ENCODE assay signal across 1 cellular context in the genomic region with DNA sequence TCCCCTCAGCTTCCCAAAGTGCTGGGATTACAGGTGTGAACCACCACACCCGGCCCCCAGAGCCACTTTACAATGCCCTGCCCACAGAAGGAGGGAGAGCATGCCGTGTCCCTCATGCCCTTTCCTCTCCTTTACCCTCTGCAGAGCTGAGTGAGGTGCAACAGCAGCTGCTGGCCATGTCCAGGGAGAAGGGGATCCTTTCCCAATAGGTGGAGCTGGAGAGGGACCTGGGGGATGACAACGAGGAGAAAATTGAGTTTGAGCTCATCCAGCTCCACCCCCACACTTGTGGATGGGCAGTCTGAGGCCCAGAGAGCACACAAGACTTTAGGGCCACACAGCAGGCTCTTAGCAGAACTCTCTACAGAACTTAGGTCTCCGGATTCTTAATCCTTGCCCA.
A peak's percentile ranks its signal among the peaks of the same experiment; 100 is the strongest.
TF ChIP-seq lines count a peak whose summit lies in the region.

No MANE protein-coding gene starts in this region.

TF ChIP-seq in HepG2, 621 proteins besides CTCF, POLR2A, EP300 and RAD21:
- TF ChIP-seq ZBTB1 (CRISPR knock-in tag; IDR thresholded peaks at IDR 0.05; ENCODE audit: borderline replicate concordance), result no peak
- TF ChIP-seq ZNF768 (CRISPR knock-in tag; IDR thresholded peaks at IDR 0.05), result peak; percentile 59; the same call in 1 of the 2 replicates
- TF ChIP-seq, protein P1, sequence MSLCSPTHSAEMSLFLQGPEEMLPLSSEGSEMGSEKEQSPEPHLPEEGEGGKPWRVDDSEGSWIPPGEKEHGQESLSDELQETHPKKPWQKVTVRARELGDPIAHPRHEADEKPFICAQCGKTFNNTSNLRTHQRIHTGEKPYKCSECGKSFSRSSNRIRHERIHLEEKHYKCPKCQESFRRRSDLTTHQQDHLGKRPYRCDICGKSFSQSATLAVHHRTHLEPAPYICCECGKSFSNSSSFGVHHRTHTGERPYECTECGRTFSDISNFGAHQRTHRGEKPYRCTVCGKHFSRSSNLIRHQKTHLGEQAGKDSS (CRISPR knock-in tag; IDR thresholded peaks at IDR 0.05; ENCODE audit: borderline replicate concordance, low read depth), result 0 out of 2 replicates have a peak, but pooled peaks have one; percentile 50
- TF ChIP-seq HMGXB4 (CRISPR knock-in tag; IDR thresholded peaks at IDR 0.05; ENCODE audit: borderline replicate concordance in 1 of 2, low read depth in 1 of 2), result no peak
- TF ChIP-seq ZNF460 (CRISPR knock-in tag; IDR thresholded peaks at IDR 0.05; ENCODE audit: borderline replicate concordance), result peak; percentile 40; the same call in 1 of the 2 replicates
- peak; percentile 11; the same call in 1 of the 2 replicates for TF ChIP-seq STAG1 (CRISPR knock-in tag; IDR thresholded peaks at IDR 0.05)
- TF ChIP-seq, protein P2, sequence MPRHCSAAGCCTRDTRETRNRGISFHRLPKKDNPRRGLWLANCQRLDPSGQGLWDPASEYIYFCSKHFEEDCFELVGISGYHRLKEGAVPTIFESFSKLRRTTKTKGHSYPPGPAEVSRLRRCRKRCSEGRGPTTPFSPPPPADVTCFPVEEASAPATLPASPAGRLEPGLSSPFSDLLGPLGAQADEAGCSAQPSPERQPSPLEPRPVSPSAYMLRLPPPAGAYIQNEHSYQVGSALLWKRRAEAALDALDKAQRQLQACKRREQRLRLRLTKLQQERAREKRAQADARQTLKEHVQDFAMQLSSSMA (CRISPR knock-in tag; IDR thresholded peaks at IDR 0.05), result 0 out of 2 replicates have a peak, but pooled peaks have one; percentile 33
